Comparison of ENCODE assay signal across 13 cellular contexts in the genomic region with DNA sequence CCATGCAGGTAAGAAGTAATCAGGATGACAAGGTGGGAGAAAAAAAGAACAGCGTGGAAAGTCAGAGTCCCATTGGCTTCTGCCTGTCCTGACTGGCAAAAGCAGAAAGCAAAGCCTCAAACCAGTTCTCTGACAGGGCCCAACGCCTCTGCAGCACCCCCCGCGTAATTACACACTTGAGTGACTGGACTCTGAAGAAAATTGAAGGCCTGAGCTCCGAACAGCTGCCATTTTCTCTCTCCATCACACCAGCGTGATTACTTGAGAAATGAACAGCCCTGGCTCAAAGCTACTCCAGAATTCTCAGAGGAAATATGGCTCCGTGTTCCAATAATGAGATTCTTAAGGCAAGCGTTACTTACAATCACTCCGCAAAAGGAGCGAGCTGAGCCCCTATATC.
A peak's percentile ranks its signal among the peaks of the same experiment; 100 is the strongest.
DNase-seq lines count a peak whose midpoint lies in the region; ATAC-seq, FAIRE-seq and TF ChIP-seq lines count a peak whose summit lies in the region.
"Had no signal": no experiment of that assay in that cellular context is flagged by ENCODE, and none has a peak within 500 bp of the region (broad histone marks: within the 10 kb centered on the region; RNA-seq: fewer than 3 reads in every experiment).

No MANE protein-coding gene starts in this region.

- POLR2A ChIA-PET in HepG2 (lab: Yijun Ruan, JAX), result no interaction called here

- H3K9ac ChIP-seq in HepG2 (ENCODE audit: insufficient read depth, low read depth, low read length), result no peak overlapping the region
- H3K9ac ChIP-seq in neural cell (ENCODE audit: low read length), result no peak overlapping the region
- H3K9ac ChIP-seq: BLaER1 treated with 17β-estradiol and CSF1 and Interleukin-3, amounts not matched to agents 10 nM and 100 nM had no signal

- TF ChIP-seq EP300 in HepG2 (IDR thresholded peaks at IDR 0.05; ENCODE audit: low read depth in 2 of 2, low read length in 2 of 2) (no peak), HepG2 (CRISPR knock-in tag; IDR thresholded peaks at IDR 0.05; ENCODE audit: borderline replicate concordance) (no peak), neural cell (conservative IDR thresholded peaks at IDR 0.05; ENCODE audit: poor library complexity, severe bottlenecking) (no peak)

- no peaks in the 10 kb centered on the region for H3K9me2 ChIP-seq in neural cell (ENCODE audit: insufficient read depth, low read length)

- CTCF ChIA-PET in HepG2 (lab: Yijun Ruan, JAX; ENCODE audit: low intra/inter-chr PET ratio, low total read pairs), result no interaction called here

- no peak overlapping the region for H3K4me3 Mint-ChIP-seq in glutamatergic neuron (ENCODE audit: unreplicated experiment)
- H3K4me3 Mint-ChIP-seq: CD4-positive, CD25-positive, alpha-beta regulatory T cell had no signal

- H3F3A ChIP-seq in neural cell (ENCODE audit: insufficient read depth, low read length, poor library complexity, severe bottlenecking), result no peaks in the 10 kb centered on the region

- H3K79me2 ChIP-seq in HepG2 (ENCODE audit: insufficient read depth, low read length) (no peaks in the 10 kb centered on the region), neural cell (replicated peaks; ENCODE audit: insufficient read depth, low read length) (no peaks in the 10 kb centered on the region)

- H2AFZ ChIP-seq in HepG2 (ENCODE audit: low read length) (no peak overlapping the region), neural cell (ENCODE audit: low read depth, low read length) (no peak overlapping the region)

- in situ Hi-C loops in HepG2 (cut with HindIII; ENCODE audit: extremely low pct_ligation_motif_present, low pct_unique_long_range_greater_than_20kb), result loop anchor here (25.0 kb wide), 1 partner anchor 621 kb away; a partner anchor contains a TSS

- H3K9me3 ChIP-seq in HepG2 (ENCODE audit: low read length) (no peaks in the 10 kb centered on the region), right lobe of liver (no peaks in the 10 kb centered on the region), neural cell (ENCODE audit: low read length) (no peaks in the 10 kb centered on the region)
- H3K9me3 ChIP-seq: BLaER1 treated with 17β-estradiol and CSF1 and Interleukin-3, amounts not matched to agents 10 nM and 100 nM had no signal

- no peaks in the 10 kb centered on the region for H3K27me3 Mint-ChIP-seq in glutamatergic neuron (ENCODE audit: unreplicated experiment)
- H3K27me3 Mint-ChIP-seq: CD4-positive, CD25-positive, alpha-beta regulatory T cell had no signal

- H3K4me3 ChIP-seq in HepG2 (replicated peaks in 1 of 3; ENCODE audit: insufficient read depth in 1 of 3, low read depth in 2 of 3, low read length in 3 of 3) (no peak overlapping the region), right lobe of liver (no peak overlapping the region), neural cell (ENCODE audit: low read length) (peak overlapping the region; percentile 28)
- H3K4me3 ChIP-seq: BLaER1 treated with 17β-estradiol and CSF1 and Interleukin-3, amounts not matched to agents 10 nM and 100 nM had no signal

- peak overlapping the region; percentile 67 for H3K27ac Mint-ChIP-seq in glutamatergic neuron (ENCODE audit: unreplicated experiment)

- no peak for TF ChIP-seq POLR2A in HepG2 (IDR thresholded peaks at IDR 0.05; ENCODE audit: insufficient read depth in 1 of 2, low read depth in 2 of 2, low read length in 2 of 2)
- TF ChIP-seq POLR2A in right lobe of liver (IDR thresholded peaks at IDR 0.05), result no peak

- 97% methylated on average over 10 of the region's 10 CpGs for WGBS in HepG2 (ENCODE audit: low lambda C conversion rate)
- 90% methylated on average over 10 of the region's 10 CpGs for WGBS in right lobe of liver (ENCODE audit: insufficient coverage, low coverage, low lambda C conversion rate, missing lambda C conversion rate)

- TF ChIP-seq CTCF in HepG2 (CRISPR knock-in tag; IDR thresholded peaks at IDR 0.05) (no peak), right lobe of liver (IDR thresholded peaks at IDR 0.05) (no peak), glutamatergic neuron (IDR thresholded peaks at IDR 0.05; ENCODE audit: partially characterized antibody, unreplicated experiment) (no peak), neural cell (IDR thresholded peaks at IDR 0.05; ENCODE audit: poor library complexity, severe bottlenecking) (no peak)

- H3K27me3 ChIP-seq in HepG2 (ENCODE audit: control insufficient read depth in 1 of 2, insufficient read depth in 2 of 2, low read length in 2 of 2) (no peaks in the 10 kb centered on the region), right lobe of liver (no peaks in the 10 kb centered on the region), neural cell (ENCODE audit: insufficient read depth, low read depth, low read length) (no peaks in the 10 kb centered on the region)
- H3K27me3 ChIP-seq: BLaER1 treated with 17β-estradiol and CSF1 and Interleukin-3, amounts not matched to agents 10 nM and 100 nM had no signal

- no peak overlapping the region for H3K27ac ChIP-seq in HepG2 (ENCODE audit: extremely low read length, insufficient read depth, low read length)
- H3K27ac ChIP-seq in right lobe of liver, result no peak overlapping the region
- peak overlapping the region; percentile 41 for H3K27ac ChIP-seq in neural cell (ENCODE audit: low read length)

- H3K9me3 Mint-ChIP-seq in glutamatergic neuron (ENCODE audit: unreplicated experiment), result peaks cover 4% of the 10 kb centered on the region
- H3K9me3 Mint-ChIP-seq: CD4-positive, CD25-positive, alpha-beta regulatory T cell had no signal

- no peak for TF ChIP-seq RAD21 in HepG2 (CRISPR knock-in tag; IDR thresholded peaks at IDR 0.05)
- no peak for TF ChIP-seq RAD21 in neural cell (conservative IDR thresholded peaks at IDR 0.05)

- H3K4me1 Mint-ChIP-seq in glutamatergic neuron (ENCODE audit: low read depth, unreplicated experiment), result peaks cover 15% of the 10 kb centered on the region
- H3K4me1 Mint-ChIP-seq: CD4-positive, CD25-positive, alpha-beta regulatory T cell had no signal

- intact Hi-C loops in HepG2 (cut with micrococcal nuclease; ENCODE audit: unreplicated experiment), result no loop called here
- intact Hi-C loops in right lobe of liver (cut with DNase I), result no loop called here

- no peak for FAIRE-seq in HepG2 (lab: Jason Lieb, UNC)
- FAIRE-seq: GM19239 had no signal

- no peak for DNase-seq in HepG2 (ENCODE audit: low spot score)
- DNase-seq in right lobe of liver, result no peak
- DNase-seq in glutamatergic neuron, result peak; percentile 21
- no peak for DNase-seq in foreskin melanocyte
- no peak for DNase-seq in stimulated activated naive CD8-positive, alpha-beta T cell treated with anti-CD3 and anti-CD28 coated beads, Interleukin-15, Interleukin-2, amounts not matched to agents 100 U/mL and 50 U/mL, for 24 hours
- DNase-seq: ACHN; CD4-positive, CD25-positive, alpha-beta regulatory T cell; DMS53; GF-D8 had no signal

- H3K36me3 ChIP-seq in HepG2 (replicated peaks in 1 of 2; ENCODE audit: control insufficient read depth in 1 of 2, insufficient read depth in 2 of 2, low read length in 2 of 2) (peaks cover 5 to 56% of the 10 kb centered on the region in 2 experiments; a peak in 4 of 5 replicates), right lobe of liver (peaks cover 0 to 24% (median 6%) of the 10 kb centered on the region in 4 donors), neural cell (ENCODE audit: insufficient read depth, low read length) (peaks cover 4% of the 10 kb centered on the region)

- no peaks in the 10 kb centered on the region for H3K4me1 ChIP-seq in HepG2 (ENCODE audit: insufficient read depth, low read length)
- H3K4me1 ChIP-seq in right lobe of liver, result peaks cover 0 to 22% (median 0%) of the 10 kb centered on the region in 4 donors

- H3K4me2 ChIP-seq in HepG2 (ENCODE audit: low read depth, low read length) (no peak overlapping the region), neural cell (ENCODE audit: low read length) (no peak overlapping the region)

- TSS peak; percentile 13 for BruUV-seq in HepG2 (replicated peaks; lab: Mats Ljungman, UMichigan)

- H4K20me1 ChIP-seq in HepG2 (ENCODE audit: insufficient read depth, low read length), result no peaks in the 10 kb centered on the region
- H4K20me1 ChIP-seq in neural cell (ENCODE audit: insufficient read depth), result no peaks in the 10 kb centered on the region
- H4K20me1 ChIP-seq: BLaER1 treated with 17β-estradiol and CSF1 and Interleukin-3, amounts not matched to agents 10 nM and 100 nM had no signal

- ATAC-seq in HepG2 (no peak), right lobe of liver (no peak), GM21390 (IDR thresholded peaks at IDR 0.05; ENCODE audit: unreplicated experiment) (no peak)
- no peak for ATAC-seq in stimulated activated naive CD8-positive, alpha-beta T cell treated with anti-CD3 and anti-CD28 coated beads, Interleukin-15, Interleukin-2, amounts not matched to agents 100 U/mL and 50 U/mL, for 24 hours

- no peaks in the 10 kb centered on the region for H3K36me3 Mint-ChIP-seq in glutamatergic neuron (ENCODE audit: unreplicated experiment)

TF ChIP-seq in HepG2, 621 proteins besides CTCF, POLR2A, EP300 and RAD21:
- TF ChIP-seq, protein P1, sequence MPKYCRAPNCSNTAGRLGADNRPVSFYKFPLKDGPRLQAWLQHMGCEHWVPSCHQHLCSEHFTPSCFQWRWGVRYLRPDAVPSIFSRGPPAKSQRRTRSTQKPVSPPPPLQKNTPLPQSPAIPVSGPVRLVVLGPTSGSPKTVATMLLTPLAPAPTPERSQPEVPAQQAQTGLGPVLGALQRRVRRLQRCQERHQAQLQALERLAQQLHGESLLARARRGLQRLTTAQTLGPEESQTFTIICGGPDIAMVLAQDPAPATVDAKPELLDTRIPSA (CRISPR knock-in tag; IDR thresholded peaks at IDR 0.05; ENCODE audit: borderline replicate concordance), result no peak
- TF ChIP-seq RBM22 (optimal IDR thresholded peaks at IDR 0.05; ENCODE audit: low read length), result peak; percentile 18

TF ChIP-seq in neural cell, 6 proteins besides CTCF, POLR2A, EP300 and RAD21 (continues in another document):
- TF ChIP-seq TAF1 (IDR thresholded peaks at IDR 0.05; ENCODE audit: low read depth), result no peak
- TF ChIP-seq SMC3 (conservative IDR thresholded peaks at IDR 0.05; ENCODE audit: poor library complexity), result no peak
- no peak for TF ChIP-seq MXI1 (conservative IDR thresholded peaks at IDR 0.05; ENCODE audit: poor library complexity, severe bottlenecking)
- peak; percentile 11 for TF ChIP-seq POLR2AphosphoS5 (IDR thresholded peaks at IDR 0.05)
- no peak for TF ChIP-seq EZH2 (IDR thresholded peaks at IDR 0.05; ENCODE audit: borderline replicate concordance, insufficient read depth, low read length, poor library complexity, severe bottlenecking)
